ENCODE assay signal across 16 cellular contexts in the genomic region with DNA sequence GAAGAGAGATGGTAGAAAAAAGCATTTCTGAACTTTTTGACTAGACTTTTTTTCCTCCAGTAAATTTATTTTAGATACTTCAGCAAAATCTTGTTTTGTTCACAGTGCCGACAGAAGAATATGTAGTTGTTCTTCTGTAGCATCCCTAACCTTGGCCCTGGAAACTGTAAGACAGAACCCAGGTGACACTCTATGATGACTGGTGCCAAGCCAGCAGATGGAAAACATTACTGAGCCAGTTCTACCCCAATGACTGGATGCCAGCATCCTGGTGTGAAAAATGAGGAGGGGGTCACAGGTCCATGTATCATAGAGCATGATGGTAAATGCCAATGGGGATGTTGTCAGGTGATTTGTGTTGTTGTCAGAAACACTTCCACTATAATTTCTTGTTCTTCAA.
DNase-seq lines count a peak whose midpoint lies in the region; ATAC-seq and TF ChIP-seq lines count a peak whose summit lies in the region.
"Had no signal": no experiment of that assay in that cellular context is flagged by ENCODE, and none has a peak within 500 bp of the region (broad histone marks: within the 10 kb centered on the region; RNA-seq: fewer than 3 reads in every experiment).

No MANE protein-coding gene starts in this region.

- WGBS in esophagus muscularis mucosa = 81% methylated on average over 1 of the region's 1 CpG

- TF ChIP-seq POLR2A in esophagus muscularis mucosa (IDR thresholded peaks at IDR 0.05; ENCODE audit: low read depth) = no peak

- intact Hi-C loops in left ventricle myocardium superior (cut with micrococcal nuclease) = no loop called here
- intact Hi-C loops in Right ventricle myocardium inferior (cut with DNase I) = loop anchor here (5.0 to 10.0 kb wide), 2 partner anchors 103 to 356 kb away; a partner anchor contains a TSS
- intact Hi-C loops in esophagus muscularis mucosa (cut with DNase I) = no loop called here

- H3K9me3 ChIP-seq in esophagus muscularis mucosa = no peaks in the 10 kb centered on the region
- H3K9me3 ChIP-seq: A549, BLaER1 had no signal

- no peak overlapping the region for H3K27ac ChIP-seq in esophagus muscularis mucosa (replicated peaks in 1 of 4)
- H3K27ac ChIP-seq: A549, BLaER1 had no signal

- peak; percentile 32 for ATAC-seq in left ventricle myocardium superior
- no peak for ATAC-seq in Right ventricle myocardium inferior
- no peak for ATAC-seq in HG03521 (IDR thresholded peaks at IDR 0.05; ENCODE audit: unreplicated experiment)
- ATAC-seq: A549 had no signal

- H3K27me3 Mint-ChIP-seq in progenitor cell of endocrine pancreas = no peaks in the 10 kb centered on the region
- H3K27me3 Mint-ChIP-seq: CD4-positive, alpha-beta memory T cell had no signal

- H3K36me3 ChIP-seq in esophagus muscularis mucosa = no peaks in the 10 kb centered on the region
- H3K36me3 ChIP-seq: BLaER1 had no signal

- no peak for TF ChIP-seq EP300 in esophagus muscularis mucosa (IDR thresholded peaks at IDR 0.05)

- H3K9me3 Mint-ChIP-seq in progenitor cell of endocrine pancreas (ENCODE audit: low read depth) = peaks cover 3% of the 10 kb centered on the region
- H3K9me3 Mint-ChIP-seq: CD4-positive, alpha-beta memory T cell had no signal

- peaks cover 11 to 35% (median 18%) of the 10 kb centered on the region in 4 donors for H3K4me1 ChIP-seq in esophagus muscularis mucosa
- H3K4me1 ChIP-seq: BLaER1 had no signal

- peaks cover 31% of the 10 kb centered on the region for H3K4me1 Mint-ChIP-seq in progenitor cell of endocrine pancreas (ENCODE audit: low read depth)

- TF ChIP-seq CTCF in progenitor cell of endocrine pancreas (IDR thresholded peaks at IDR 0.05; ENCODE audit: unreplicated experiment) (no peak), esophagus muscularis mucosa (IDR thresholded peaks at IDR 0.05) (no peak)

- H3K4me3 Mint-ChIP-seq in progenitor cell of endocrine pancreas (ENCODE audit: low read depth) = no peak overlapping the region
- H3K4me3 Mint-ChIP-seq: CD4-positive, alpha-beta memory T cell had no signal

- H3K36me3 Mint-ChIP-seq in progenitor cell of endocrine pancreas (ENCODE audit: insufficient read depth) = no peaks in the 10 kb centered on the region

- no peaks in the 10 kb centered on the region for H3K27me3 ChIP-seq in esophagus muscularis mucosa
- H3K27me3 ChIP-seq: BLaER1 had no signal

- H3K4me3 ChIP-seq in esophagus muscularis mucosa = no peak overlapping the region
- H3K4me3 ChIP-seq: A549, BLaER1 had no signal

- peak overlapping the region; percentile 51 for H3K27ac Mint-ChIP-seq in progenitor cell of endocrine pancreas
- H3K27ac Mint-ChIP-seq: CD4-positive, alpha-beta memory T cell had no signal

- no peak for DNase-seq in left ventricle myocardium superior
- DNase-seq in Right ventricle myocardium inferior (ENCODE audit: missing footprints) = no peak
- peak; percentile 82 for DNase-seq in cerebellar cortex (ENCODE audit: low spot score)
- DNase-seq in progenitor cell of endocrine pancreas (ENCODE audit: low spot score, unreplicated experiment) = no peak
- no peak for DNase-seq in iPS-NIHi11 (ENCODE audit: low spot score)
- DNase-seq in esophagus muscularis mucosa (ENCODE audit: extremely low spot score) = no peak
- DNase-seq in SIG-M5 (lab: John Stamatoyannopoulos, UW) = no peak
- DNase-seq: CD4-positive, alpha-beta memory T cell; KBM-7; NCI-H1694 treated with DMSO at 0.1 percent for 48 hours; NCI-H748 treated with DMSO at 0.1 percent for 48 hours; NK-92 treated with Interleukin-12 subunit alpha and Interleukin-12 subunit beta, amount 100 ng/mL, for 24 hours; SHP77 had no signal
